In genomic region chr12:3041558-3042164, GRCh38 we compare ENCODE assay signal across 8 cellular contexts. TPM values are rescaled to one million over a fixed set of nuclear protein-coding genes. Genes with fewer than 3 reads are reported as not detected.
DNase-seq lines count a peak whose midpoint lies in the region; ATAC-seq and TF ChIP-seq lines count a peak whose summit lies in the region.

No MANE protein-coding gene starts in this region.

- no peaks in the 10 kb centered on the region for H3K9me3 ChIP-seq in Caco-2

- POLR2A ChIA-PET in Caco-2 (lab: Charles Lee), result interaction anchor here (1.0 kb wide), 1 partner anchor 192 kb away, joined by 4 read pairs; no protein-coding TSS in a partner anchor

- CTCF ChIA-PET in Caco-2 (lab: Charles Lee), result interaction anchor here (0.5 to 1.5 kb wide), 35 partner anchors 8 to 1235 kb away, joined by 3 to 18 read pairs (median 4); partner anchors contain the start of gene TULP3

- peaks cover 1% of the 10 kb centered on the region for H3K36me3 ChIP-seq in Caco-2 (ENCODE audit: control insufficient read depth, insufficient read depth, low read length)

- H3K4me1 ChIP-seq in Caco-2, result no peaks in the 10 kb centered on the region

- H3K27me3 Mint-ChIP-seq in Caco-2 (ENCODE audit: insufficient read depth, unreplicated experiment), result no peaks in the 10 kb centered on the region
- no peaks in the 10 kb centered on the region for H3K27me3 Mint-ChIP-seq in T-helper 2 cell treated with Interferon-gamma antibody and Interleukin-4, amounts not matched to agents 5 μg/mL and 100 μg/mL, for 36 hours (ENCODE audit: low read depth)
- H3K27me3 Mint-ChIP-seq in brain, result no peaks in the 10 kb centered on the region

- peak; percentile 76 for ATAC-seq in GM21786 (IDR thresholded peaks at IDR 0.05; ENCODE audit: unreplicated experiment)
- ATAC-seq in GM19452 (IDR thresholded peaks at IDR 0.05; ENCODE audit: unreplicated experiment), result no peak

- H3K4me3 Mint-ChIP-seq in Caco-2 (ENCODE audit: unreplicated experiment), result no peak overlapping the region
- no peak overlapping the region for H3K4me3 Mint-ChIP-seq in T-helper 2 cell treated with Interferon-gamma antibody and Interleukin-4, amounts not matched to agents 5 μg/mL and 100 μg/mL, for 36 hours
- no peak overlapping the region for H3K4me3 Mint-ChIP-seq in brain

- TF ChIP-seq CTCF in Caco-2 (IDR thresholded peaks at IDR 0.05; ENCODE audit: insufficient read depth in 1 of 2, low read depth in 1 of 2, low read length in 1 of 2, severe bottlenecking in 1 of 2, unreplicated experiment in 1 of 2) (peak; percentile 83 to 84), brain (conservative IDR thresholded peaks at IDR 0.05) (peak; percentile 61 to 73)

- no peak overlapping the region for H3K4me3 ChIP-seq in Caco-2 (ENCODE audit: low read depth, low read length)

- H3K4me1 Mint-ChIP-seq in Caco-2 (ENCODE audit: low read depth, unreplicated experiment) (no peaks in the 10 kb centered on the region), brain (peaks cover 16% of the 10 kb centered on the region)
- no peaks in the 10 kb centered on the region for H3K4me1 Mint-ChIP-seq in T-helper 2 cell treated with Interferon-gamma antibody and Interleukin-4, amounts not matched to agents 5 μg/mL and 100 μg/mL, for 36 hours (ENCODE audit: low read depth)

- DNase-seq in Caco-2 (peak; percentile 84 to 86), NCI-H1694 (lab: John Stamatoyannopoulos, UW) (peak; percentile 96), iPS-NIHi11 (ENCODE audit: low spot score) (peak; percentile 90)
- DNase-seq in T-helper 2 cell treated with Interferon-gamma antibody and Interleukin-4, amounts not matched to agents 5 μg/mL and 100 μg/mL, for 36 hours (ENCODE audit: low spot score), result peak; percentile 36
- peak; percentile 35 to 48 (median 40) for DNase-seq in stimulated activated CD4-positive, alpha-beta T cell treated with anti-CD3 and anti-CD28 coated beads, Interleukin-12 subunit alpha, Interleukin-12 subunit beta, amount 100 ng/mL, for 48 hours (ENCODE audit: low read depth in 2 of 3, low spot score in 1 of 3)

- intact Hi-C loops in Caco-2 (cut with micrococcal nuclease; ENCODE audit: unreplicated experiment), result loop anchor here (1.0 kb wide), 1 partner anchor 156 kb away; no protein-coding TSS in a partner anchor

- H3K27ac Mint-ChIP-seq in Caco-2 (ENCODE audit: unreplicated experiment) (no peak overlapping the region), brain (peak overlapping the region in 3 of 5 experiments; percentile 56 to 80 (median 73))
- H3K27ac Mint-ChIP-seq in T-helper 2 cell treated with Interferon-gamma antibody and Interleukin-4, amounts not matched to agents 5 μg/mL and 100 μg/mL, for 36 hours, result no peak overlapping the region

- peaks cover 81% of the 10 kb centered on the region for H3K36me3 Mint-ChIP-seq in Caco-2 (ENCODE audit: insufficient read depth, unreplicated experiment)
- H3K36me3 Mint-ChIP-seq in T-helper 2 cell treated with Interferon-gamma antibody and Interleukin-4, amounts not matched to agents 5 μg/mL and 100 μg/mL, for 36 hours (ENCODE audit: low read depth), result no peaks in the 10 kb centered on the region
- H3K36me3 Mint-ChIP-seq in brain, result no peaks in the 10 kb centered on the region

- no peaks in the 10 kb centered on the region for H3K27me3 ChIP-seq in Caco-2 (replicated peaks; ENCODE audit: control insufficient read depth, insufficient read depth, low read length)

- no peaks in the 10 kb centered on the region for H3K9me3 Mint-ChIP-seq in Caco-2 (ENCODE audit: unreplicated experiment)
- no peaks in the 10 kb centered on the region for H3K9me3 Mint-ChIP-seq in T-helper 2 cell treated with Interferon-gamma antibody and Interleukin-4, amounts not matched to agents 5 μg/mL and 100 μg/mL, for 36 hours
- H3K9me3 Mint-ChIP-seq in brain, result no peaks in the 10 kb centered on the region

- BruUV-seq in Caco-2 (replicated peaks; lab: Mats Ljungman, UMichigan), result no TSS peak

RNA-seq across cellular contexts. Expression of gene TSPAN9, which starts 35.5 kb away (rescaled TPM):
- total RNA-seq in Caco-2 (2022), result 45.5 and 49.1 TPM in 2 replicates
- 9.1 TPM for polyA plus RNA-seq in brain (ENCODE audit: insufficient read depth, low read depth, low replicate concordance)

Comparison
In these comparisons a context has a peak if more than half of its experiments do, and no peak if none do; other contexts are left out.
1. DNase-seq: peak in every context shown above with its lines; median percentile 96 in NCI-H1694; 90 in iPS-NIHi11; 85 in Caco-2; 40 in stimulated activated CD4-positive, alpha-beta T cell treated with anti-CD3 and anti-CD28 coated beads, Interleukin-12 subunit alpha, Interleukin-12 subunit beta, amount 100 ng/mL, for 48 hours; 36 in T-helper 2 cell treated with Interferon-gamma antibody and Interleukin-4, amounts not matched to agents 5 μg/mL and 100 μg/mL, for 36 hours.
2. H3K27ac Mint-ChIP-seq: peak in brain (3 of 5); none in Caco-2 (single experiment) and T-helper 2 cell treated with Interferon-gamma antibody and Interleukin-4, amounts not matched to agents 5 μg/mL and 100 μg/mL, for 36 hours (single experiment).